Comparison of ENCODE assay signal across 8 cellular contexts in genomic region chr10:125161570-125162139, GRCh38. TPM values are rescaled to one million over a fixed set of nuclear protein-coding genes. Genes with fewer than 3 reads are reported as not detected.
DNase-seq lines count a peak whose midpoint lies in the region; ATAC-seq and TF ChIP-seq lines count a peak whose summit lies in the region.

No MANE protein-coding gene starts in this region.

- H3K27ac ChIP-seq in breast epithelium = peak overlapping the region; percentile 99
- H3K27ac ChIP-seq in suprapubic skin = peak overlapping the region; percentile 95

- TF ChIP-seq CTCF in breast epithelium (IDR thresholded peaks at IDR 0.05) (peak in 1 of 3 donors; percentile 3), kidney epithelial cell (IDR thresholded peaks at IDR 0.05; ENCODE audit: insufficient read depth, low read length, poor library complexity, severe bottlenecking) (no peak), suprapubic skin (IDR thresholded peaks at IDR 0.05) (no peak)

- no peaks in the 10 kb centered on the region for H3K36me3 Mint-ChIP-seq in activated naive CD4-positive, alpha-beta T cell treated with anti-CD3 and anti-CD28 coated beads, Interleukin-2, amount 10 ng/mL, durations not matched to agents 7 days and 5 days

- H3K4me1 ChIP-seq in breast epithelium (peaks cover 0 to 4% of the 10 kb centered on the region in 2 donors), suprapubic skin (peaks cover 34% of the 10 kb centered on the region)

- no peak for ATAC-seq in activated CD4-positive, CD25-positive, alpha-beta regulatory T cell treated with anti-CD3 and anti-CD28 coated beads, Interleukin-2, amount 50 U/mL, for 24 hours
- no peak for ATAC-seq in GM21825 (IDR thresholded peaks at IDR 0.05; ENCODE audit: unreplicated experiment)

- H3K27me3 Mint-ChIP-seq in activated naive CD4-positive, alpha-beta T cell treated with anti-CD3 and anti-CD28 coated beads, Interleukin-2, amount 10 ng/mL, durations not matched to agents 7 days and 5 days = peaks cover 68% of the 10 kb centered on the region

- no peak for TF ChIP-seq EP300 in suprapubic skin (IDR thresholded peaks at IDR 0.05)

- H3K4me3 Mint-ChIP-seq in activated naive CD4-positive, alpha-beta T cell treated with anti-CD3 and anti-CD28 coated beads, Interleukin-2, amount 10 ng/mL, durations not matched to agents 7 days and 5 days = peak overlapping the region; percentile 38

- H3K36me3 ChIP-seq in breast epithelium (no peaks in the 10 kb centered on the region), kidney epithelial cell (ENCODE audit: control insufficient read depth, insufficient read depth, low read length) (no peaks in the 10 kb centered on the region), suprapubic skin (no peaks in the 10 kb centered on the region)

- intact Hi-C loops in breast epithelium (cut with DNase I; ENCODE audit: low total_unique reads) = loop anchor here (5.0 kb wide), 1 partner anchor 96 kb away; no protein-coding TSS in a partner anchor

- H3K27me3 ChIP-seq in breast epithelium (no peaks in the 10 kb centered on the region), kidney epithelial cell (ENCODE audit: control insufficient read depth, insufficient read depth, low read length) (no peaks in the 10 kb centered on the region), suprapubic skin (no peaks in the 10 kb centered on the region)

- DNase-seq in activated naive CD4-positive, alpha-beta T cell treated with anti-CD3 and anti-CD28 coated beads, Interleukin-2, amount 10 ng/mL, durations not matched to agents 7 days and 5 days = no peak
- DNase-seq in activated naive CD4-positive, alpha-beta T cell (lab: John Stamatoyannopoulos, UW) = no peak
- peak in 1 of 2 donors; percentile 67 for DNase-seq in breast epithelium (ENCODE audit: low spot score in 2 of 2)
- DNase-seq in kidney epithelial cell (ENCODE audit: low read depth) = no peak
- peak in 1 of 2 donors; percentile 81 for DNase-seq in suprapubic skin (ENCODE audit: low spot score in 2 of 2)
- DNase-seq in NCI-H1417 (lab: John Stamatoyannopoulos, UW) = no peak

- peak overlapping the region; percentile 87 to 97 (median 91) for H3K4me3 ChIP-seq in breast epithelium
- H3K4me3 ChIP-seq in kidney epithelial cell (ENCODE audit: low read depth, low read length) = peak overlapping the region; percentile 82
- peak overlapping the region; percentile 86 for H3K4me3 ChIP-seq in suprapubic skin

- H3K9me3 ChIP-seq in breast epithelium (no peaks in the 10 kb centered on the region), suprapubic skin (no peaks in the 10 kb centered on the region)

- H3K4me1 Mint-ChIP-seq in activated naive CD4-positive, alpha-beta T cell treated with anti-CD3 and anti-CD28 coated beads, Interleukin-2, amount 10 ng/mL, durations not matched to agents 7 days and 5 days = peaks cover 6% of the 10 kb centered on the region

- H3K9me3 Mint-ChIP-seq in activated naive CD4-positive, alpha-beta T cell treated with anti-CD3 and anti-CD28 coated beads, Interleukin-2, amount 10 ng/mL, durations not matched to agents 7 days and 5 days = no peaks in the 10 kb centered on the region

- WGBS in suprapubic skin = 5% methylated on average over 22 of the region's 47 CpGs

- no peak overlapping the region for H3K27ac Mint-ChIP-seq in activated naive CD4-positive, alpha-beta T cell treated with anti-CD3 and anti-CD28 coated beads, Interleukin-2, amount 10 ng/mL, durations not matched to agents 7 days and 5 days

- TF ChIP-seq POLR2A in breast epithelium (IDR thresholded peaks at IDR 0.05) = no peak
- no peak for TF ChIP-seq POLR2A in suprapubic skin (IDR thresholded peaks at IDR 0.05)

- CTCF ChIA-PET in activated naive CD4-positive, alpha-beta T cell treated with anti-CD3 and anti-CD28 coated beads, Interleukin-2, amount 10 ng/mL, durations not matched to agents 7 days and 5 days (lab: Charles Lee) = no interaction called here

RNA-seq across cellular contexts. Expression of gene CTBP2, which starts 1.3 kb away (rescaled TPM):
- total RNA-seq in breast epithelium (10 to 100 TPM; 53.1 to 91.2 (median 65.9) TPM), kidney epithelial cell (124 and 136 TPM in 2 replicates), suprapubic skin (10 to 100 TPM; 19.7 to 45.7 (median 29.4) TPM)
